ENCODE assay signal across 8 cellular contexts in the genomic region with DNA sequence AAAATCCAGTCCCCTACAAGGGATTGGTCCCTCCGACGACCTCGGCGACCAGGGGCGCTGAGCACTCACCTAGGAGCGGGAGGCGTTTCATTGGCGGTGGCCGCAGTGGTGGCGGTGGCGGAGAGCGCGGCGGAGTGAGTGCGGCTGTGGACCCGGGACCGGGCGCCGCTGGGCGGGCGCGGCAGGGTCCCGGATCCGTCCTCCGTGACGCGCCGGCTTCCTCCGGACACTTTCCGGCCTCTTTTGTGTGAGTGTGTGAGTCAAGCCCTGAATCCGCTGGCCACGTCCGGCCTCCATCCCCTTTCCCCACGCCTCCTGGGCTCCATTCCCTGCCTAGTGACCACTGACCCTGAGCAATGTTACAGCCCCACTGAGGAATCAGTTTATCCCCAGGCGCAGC. TPM values are rescaled to one million over a fixed set of nuclear protein-coding genes. Genes with fewer than 3 reads are reported as not detected.
A peak's percentile ranks its signal among the peaks of the same experiment; 100 is the strongest.
DNase-seq lines count a peak whose midpoint lies in the region; ATAC-seq and TF ChIP-seq lines count a peak whose summit lies in the region.
"Had no signal": no experiment of that assay in that cellular context is flagged by ENCODE, and none has a peak within 500 bp of the region (broad histone marks: within the 10 kb centered on the region; RNA-seq: fewer than 3 reads in every experiment).

A gene (minus strand): TSS at position 167 of the 400 bp plus-strand sequence. CDS start 76 bp downstream, at position 91.

- H3K27me3 Mint-ChIP-seq in neural progenitor cell (ENCODE audit: insufficient read depth, low read depth), result peaks cover 4% of the 10 kb centered on the region
- H3K27me3 Mint-ChIP-seq in CD4-positive, alpha-beta T cell, result peaks cover 5% of the 10 kb centered on the region

- peak within 1 kb of the TSS; percentile 87 for H2AFZ ChIP-seq in neural progenitor cell (replicated peaks)

- peak within 1 kb of the TSS; percentile 83 for H3K4me2 ChIP-seq in neural progenitor cell

- H3K9me3 ChIP-seq in ascending aorta (no peaks in the 10 kb centered on the region), cardiac muscle cell (ENCODE audit: low read depth) (no peaks in the 10 kb centered on the region), neural progenitor cell (ENCODE audit: low read depth) (no peaks in the 10 kb centered on the region), uterus (peaks cover 0 to 3% of the 10 kb centered on the region in 2 donors)
- no peaks in the 10 kb centered on the region for H3K9me3 ChIP-seq in CD4-positive, alpha-beta T cell (ENCODE audit: control insufficient read depth, low read length)

- H3K4me3 ChIP-seq in ascending aorta (peak within 1 kb of the TSS in 1 of 2 donors; percentile 44), cardiac muscle cell (peak within 1 kb of the TSS; percentile 8), neural progenitor cell (peak within 1 kb of the TSS; percentile 54), uterus (peak within 1 kb of the TSS in 1 of 2 donors; percentile 30)

- peaks cover 8% of the 10 kb centered on the region for H3K4me1 Mint-ChIP-seq in neural progenitor cell
- H3K4me1 Mint-ChIP-seq in CD4-positive, alpha-beta T cell (ENCODE audit: low read depth), result no peaks in the 10 kb centered on the region

- CTCF ChIA-PET in CD4-positive, alpha-beta T cell (lab: Charles Lee), result no interaction called here

- intact Hi-C loops in ascending aorta (cut with DNase I) (no loop called here), uterus (cut with DNase I; ENCODE audit: low total_unique reads) (no loop called here)
- intact Hi-C loops in CD4-positive, alpha-beta T cell (cut with DNase I, micrococcal nuclease), result no loop called here

- peak in 1 of 2 donors; percentile 63 for DNase-seq in ascending aorta (ENCODE audit: low spot score in 2 of 2)
- DNase-seq in cardiac muscle cell (ENCODE audit: low read depth in 1 of 2, low spot score in 1 of 2), result peak; percentile 31 to 82
- DNase-seq in neural progenitor cell (ENCODE audit: low spot score), result peak; percentile 68
- peak; percentile 25 to 53 for DNase-seq in uterus
- no peak for DNase-seq in CD4-positive, alpha-beta T cell
- DNase-seq: WERI-Rb-1 had no signal

- H3K36me3 ChIP-seq in ascending aorta (no peaks in the 10 kb centered on the region), cardiac muscle cell (no peaks in the 10 kb centered on the region), neural progenitor cell (no peaks in the 10 kb centered on the region), uterus (no peaks in the 10 kb centered on the region)
- H3K36me3 ChIP-seq: WERI-Rb-1 had no signal

- no peaks in the 10 kb centered on the region for H3F3A ChIP-seq in neural progenitor cell (ENCODE audit: low read depth)

- H3K27me3 ChIP-seq in ascending aorta, result no peaks in the 10 kb centered on the region
- H3K27me3 ChIP-seq in cardiac muscle cell, result peaks cover 10% of the 10 kb centered on the region
- peaks cover 17% of the 10 kb centered on the region for H3K27me3 ChIP-seq in neural progenitor cell
- H3K27me3 ChIP-seq in uterus, result no peaks in the 10 kb centered on the region
- H3K27me3 ChIP-seq in CD4-positive, alpha-beta T cell (ENCODE audit: control insufficient read depth, insufficient read depth, low read length), result no peaks in the 10 kb centered on the region

- peak within 1 kb of the TSS in 1 of 2 donors; percentile 8 for H3K27ac ChIP-seq in ascending aorta
- H3K27ac ChIP-seq in cardiac muscle cell, result no peak within 1 kb of the TSS
- no peak within 1 kb of the TSS for H3K27ac ChIP-seq in neural progenitor cell
- peak within 1 kb of the TSS; percentile 44 to 76 for H3K27ac ChIP-seq in uterus
- no peak within 1 kb of the TSS for H3K27ac ChIP-seq in CD4-positive, alpha-beta T cell (ENCODE audit: low read depth, low read length)
- H3K27ac ChIP-seq: WERI-Rb-1 had no signal

- peak within 1 kb of the TSS; percentile 84 for H3K4me3 Mint-ChIP-seq in neural progenitor cell
- no peak within 1 kb of the TSS for H3K4me3 Mint-ChIP-seq in CD4-positive, alpha-beta T cell

- H3K27ac Mint-ChIP-seq in neural progenitor cell, result no peak within 1 kb of the TSS
- H3K27ac Mint-ChIP-seq in CD4-positive, alpha-beta T cell, result no peak within 1 kb of the TSS

- peak; percentile 33 to 46 for TF ChIP-seq POLR2A in uterus (IDR thresholded peaks at IDR 0.05)

- no peaks in the 10 kb centered on the region for H3K36me3 Mint-ChIP-seq in neural progenitor cell
- H3K36me3 Mint-ChIP-seq in CD4-positive, alpha-beta T cell (ENCODE audit: low read depth), result no peaks in the 10 kb centered on the region

- H3K4me1 ChIP-seq in ascending aorta, result no peaks in the 10 kb centered on the region
- H3K4me1 ChIP-seq in cardiac muscle cell (ENCODE audit: low read depth), result peaks cover 3% of the 10 kb centered on the region
- peaks cover 4% of the 10 kb centered on the region for H3K4me1 ChIP-seq in neural progenitor cell
- no peaks in the 10 kb centered on the region for H3K4me1 ChIP-seq in uterus

- POLR2A ChIA-PET in CD4-positive, alpha-beta T cell (lab: Charles Lee), result no interaction called here

- TF ChIP-seq CTCF in ascending aorta (IDR thresholded peaks at IDR 0.05), result no peak
- TF ChIP-seq CTCF in cardiac muscle cell (IDR thresholded peaks at IDR 0.05; ENCODE audit: low read depth, low read length), result no peak
- TF ChIP-seq CTCF in neural progenitor cell (IDR thresholded peaks at IDR 0.05), result no peak
- no peak for TF ChIP-seq CTCF in uterus (IDR thresholded peaks at IDR 0.05)
- TF ChIP-seq CTCF in CD4-positive, alpha-beta T cell (IDR thresholded peaks at IDR 0.05), result no peak

- no peaks in the 10 kb centered on the region for H4K20me1 ChIP-seq in neural progenitor cell (ENCODE audit: low read depth)

- H3K9me3 Mint-ChIP-seq in neural progenitor cell, result no peaks in the 10 kb centered on the region
- H3K9me3 Mint-ChIP-seq in CD4-positive, alpha-beta T cell, result peaks cover 4% of the 10 kb centered on the region

- no peaks in the 10 kb centered on the region for H3K79me2 ChIP-seq in neural progenitor cell (ENCODE audit: low read depth)

- no peak for ATAC-seq in GM18909 (IDR thresholded peaks at IDR 0.05; ENCODE audit: poor library complexity, unreplicated experiment)
- no peak for ATAC-seq in HG03521 (IDR thresholded peaks at IDR 0.05; ENCODE audit: unreplicated experiment)
- no peak for ATAC-seq in CD4-positive, alpha-beta T cell (ENCODE audit: poor library complexity)

- peak within 1 kb of the TSS; percentile 21 for H3K9ac ChIP-seq in neural progenitor cell

RNA-seq across cellular contexts. Expression of the gene that starts here (rescaled TPM):
- total RNA-seq in ascending aorta (73.5 TPM), cardiac muscle cell (0.07 and 0.12 TPM in 2 replicates), neural progenitor cell (ENCODE audit: low replicate concordance) (0.07 and 0.31 TPM in 2 replicates), uterus (10 to 100 TPM; 19.0 to 54.9 (median 30.3) TPM)
- polyA plus RNA-seq in cardiac muscle cell, result 0.78 and 1.6 TPM in 2 replicates
- total RNA-seq in CD4-positive, alpha-beta T cell, result not detected

Comparison
In these comparisons a context has a peak if more than half of its experiments do, and no peak if none do; other contexts are left out.
1. RNA of the gene that starts here (total RNA-seq): 73.5 TPM in ascending aorta (single experiment) and 19.0 to 54.9 TPM in uterus; 0.07 to 0.12 TPM in cardiac muscle cell, 0.07 to 0.31 TPM in neural progenitor cell and not detected in CD4-positive, alpha-beta T cell; every median in the first group is over 10 times any median in the second.
2. Peak in DNase-seq, H3K4me3 ChIP-seq, H3K9ac ChIP-seq and H3K4me2 ChIP-seq in neural progenitor cell; RNA of the gene not detected or under 1 TPM.
3. DNase-seq: peak in cardiac muscle cell (2 of 2) and uterus (2 of 2); none in CD4-positive, alpha-beta T cell (0 of 10).
4. H3K27ac ChIP-seq: peak in uterus (2 of 2); none in cardiac muscle cell (single experiment), neural progenitor cell (single experiment) and CD4-positive, alpha-beta T cell (single experiment).